Comparison of ENCODE assay signal across 8 cellular contexts in genomic region chr12:4562034-4562657, GRCh38. TPM values are rescaled to one million over a fixed set of nuclear protein-coding genes. Genes with fewer than 3 reads are reported as not detected.
DNase-seq lines count a peak whose midpoint lies in the region; ATAC-seq, FAIRE-seq and TF ChIP-seq lines count a peak whose summit lies in the region.

A gene with protein sequence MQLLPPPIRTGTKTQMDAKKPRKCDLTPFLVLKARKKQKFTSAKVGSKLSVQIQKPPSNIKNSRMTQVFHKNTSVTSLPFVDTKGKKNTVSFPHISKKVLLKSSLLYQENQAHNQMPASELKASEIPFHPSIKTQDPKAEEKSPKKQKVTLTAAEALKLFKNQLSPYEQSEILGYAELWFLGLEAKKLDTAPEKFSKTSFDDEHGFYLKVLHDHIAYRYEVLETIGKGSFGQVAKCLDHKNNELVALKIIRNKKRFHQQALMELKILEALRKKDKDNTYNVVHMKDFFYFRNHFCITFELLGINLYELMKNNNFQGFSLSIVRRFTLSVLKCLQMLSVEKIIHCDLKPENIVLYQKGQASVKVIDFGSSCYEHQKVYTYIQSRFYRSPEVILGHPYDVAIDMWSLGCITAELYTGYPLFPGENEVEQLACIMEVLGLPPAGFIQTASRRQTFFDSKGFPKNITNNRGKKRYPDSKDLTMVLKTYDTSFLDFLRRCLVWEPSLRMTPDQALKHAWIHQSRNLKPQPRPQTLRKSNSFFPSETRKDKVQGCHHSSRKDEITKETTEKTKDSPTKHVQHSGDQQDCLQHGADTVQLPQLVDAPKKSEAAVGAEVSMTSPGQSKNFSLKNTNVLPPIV (plus strand): TSS chr12:4562208. CDS start chr12:4562246, 38 bp downstream.

- H3K4me1 Mint-ChIP-seq in activated CD4-positive, alpha-beta T cell treated with anti-CD3 and anti-CD28 coated beads, Interleukin-2, amount 10 ng/mL, durations not matched to agents 24 days and 14 days: peaks cover 16% of the 10 kb centered on the region

- no peaks in the 10 kb centered on the region for H3K27me3 Mint-ChIP-seq in activated CD4-positive, alpha-beta T cell treated with anti-CD3 and anti-CD28 coated beads, Interleukin-2, amount 10 ng/mL, durations not matched to agents 24 days and 14 days

- ATAC-seq in right lobe of liver (peak; percentile 96 to 98 (median 97)), HG03469 (IDR thresholded peaks at IDR 0.05; ENCODE audit: unreplicated experiment) (no peak)

- peak; percentile 63 for FAIRE-seq in endometrium (lab: Jason Lieb, UNC)

- TF ChIP-seq CTCF in RWPE1 (conservative IDR thresholded peaks at IDR 0.05; ENCODE audit: low read depth) (no peak), right lobe of liver (IDR thresholded peaks at IDR 0.05) (no peak), stomach (IDR thresholded peaks at IDR 0.05) (no peak)

- TF ChIP-seq EP300 in stomach (IDR thresholded peaks at IDR 0.05): no peak

- peak within 1 kb of the TSS; percentile 26 for H3K4me3 Mint-ChIP-seq in activated CD4-positive, alpha-beta T cell treated with anti-CD3 and anti-CD28 coated beads, Interleukin-2, amount 10 ng/mL, durations not matched to agents 24 days and 14 days

- peak within 1 kb of the TSS in 2 of 3 donors; percentile 19 to 29 for H3K4me3 ChIP-seq in right lobe of liver
- peak within 1 kb of the TSS; percentile 32 to 43 (median 38) for H3K4me3 ChIP-seq in stomach

- H3K27me3 ChIP-seq in right lobe of liver: peaks cover 0 to 3% of the 10 kb centered on the region in 2 donors
- H3K27me3 ChIP-seq in stomach: peaks cover 0 to 6% (median 0%) of the 10 kb centered on the region in 3 donors

- WGBS in right lobe of liver (ENCODE audit: insufficient coverage, low coverage, low lambda C conversion rate, missing lambda C conversion rate): 19% methylated on average over 4 of the region's 44 CpGs
- WGBS in stomach, 5 donors: 7 to 23% (median 10%) methylated on average over 33 to 44 of the region's 44 CpGs

- no peak for TF ChIP-seq POLR2A in right lobe of liver (IDR thresholded peaks at IDR 0.05)
- TF ChIP-seq POLR2A in stomach (IDR thresholded peaks at IDR 0.05): no peak

- no peaks in the 10 kb centered on the region for H3K9me3 Mint-ChIP-seq in activated CD4-positive, alpha-beta T cell treated with anti-CD3 and anti-CD28 coated beads, Interleukin-2, amount 10 ng/mL, durations not matched to agents 24 days and 14 days

- H3K27ac Mint-ChIP-seq in activated CD4-positive, alpha-beta T cell treated with anti-CD3 and anti-CD28 coated beads, Interleukin-2, amount 10 ng/mL, durations not matched to agents 24 days and 14 days: no peak within 1 kb of the TSS

- H3K27ac ChIP-seq in RWPE1 (no peak within 1 kb of the TSS), right lobe of liver (no peak within 1 kb of the TSS), stomach (peak within 1 kb of the TSS in 2 of 5 donors; percentile 33 to 35)

- peaks cover 11% of the 10 kb centered on the region for H3K36me3 Mint-ChIP-seq in activated CD4-positive, alpha-beta T cell treated with anti-CD3 and anti-CD28 coated beads, Interleukin-2, amount 10 ng/mL, durations not matched to agents 24 days and 14 days (ENCODE audit: low read depth)

- CTCF ChIA-PET in RWPE1 (lab: Yijun Ruan, JAX): interaction anchor here (0.8 kb wide), 1 partner anchor 1489 kb away, joined by 3 read pairs; no protein-coding TSS in a partner anchor

- H3K9me3 ChIP-seq in right lobe of liver (no peaks in the 10 kb centered on the region), stomach (no peaks in the 10 kb centered on the region)

- H3K36me3 ChIP-seq in right lobe of liver: no peaks in the 10 kb centered on the region
- no peaks in the 10 kb centered on the region for H3K36me3 ChIP-seq in stomach

- intact Hi-C loops in activated CD4-positive, alpha-beta T cell treated with anti-CD3 and anti-CD28 coated beads, Interleukin-2, amount 10 ng/mL, durations not matched to agents 24 days and 14 days (cut with micrococcal nuclease): no loop called here
- intact Hi-C loops in right lobe of liver (cut with DNase I): no loop called here
- intact Hi-C loops in stomach (cut with DNase I; ENCODE audit: low total_unique reads): no loop called here

- POLR2A ChIA-PET in RWPE1 (lab: Yijun Ruan, JAX; ENCODE audit: low non-redundant PET): no interaction called here

- peak; percentile 64 for DNase-seq in activated CD4-positive, alpha-beta T cell treated with anti-CD3 and anti-CD28 coated beads, Interleukin-2, amount 10 ng/mL, durations not matched to agents 24 days and 14 days
- no peak for DNase-seq in activated CD4-positive, alpha-beta T cell treated with anti-CD3 and anti-CD28 coated beads, Interleukin-2, amount 50 U/mL, for 1 hour
- DNase-seq in RWPE1 (ENCODE audit: low spot score): peak; percentile 51
- DNase-seq in right lobe of liver: peak; percentile 84 to 86 (median 86)
- DNase-seq in stomach: peak; percentile 81
- DNase-seq in NOMO-1 treated with DMSO at 0.1 percent for 48 hours (lab: John Stamatoyannopoulos, UW; ENCODE audit: unreplicated experiment): no peak

- H3K4me1 ChIP-seq in right lobe of liver: no peaks in the 10 kb centered on the region
- peaks cover 0 to 13% (median 10%) of the 10 kb centered on the region in 4 donors for H3K4me1 ChIP-seq in stomach

RNA-seq across cellular contexts. Expression of the gene that starts here (rescaled TPM):
- total RNA-seq in activated CD4-positive, alpha-beta T cell treated with anti-CD3 and anti-CD28 coated beads, Interleukin-2, amount 10 ng/mL, durations not matched to agents 24 days and 14 days: 26.6 and 29.9 TPM in 2 replicates
- total RNA-seq in right lobe of liver: 10 to 100 TPM in 4 of 6 experiments, 1 to 10 TPM in 2; 8.9 to 16.7 (median 10.6) TPM
- total RNA-seq in stomach: 10 to 100 TPM in 4 of 5 donors, not detected in 1; 16.5 to 34.8 (median 23.6) TPM
- 10 to 100 TPM; 29.0 to 41.0 (median 37.0) TPM for polyA plus RNA-seq in stomach

Comparison
In these comparisons a context has a peak if more than half of its experiments do, and no peak if none do; other contexts are left out.
1. DNase-seq: peak in activated CD4-positive, alpha-beta T cell treated with anti-CD3 and anti-CD28 coated beads, Interleukin-2, amount 10 ng/mL, durations not matched to agents 24 days and 14 days (single experiment), RWPE1 (single experiment), right lobe of liver (3 of 3) and stomach (single experiment); none in activated CD4-positive, alpha-beta T cell treated with anti-CD3 and anti-CD28 coated beads, Interleukin-2, amount 50 U/mL, for 1 hour (single experiment) and NOMO-1 treated with DMSO at 0.1 percent for 48 hours (single experiment).